ENCODE assay signal across 20 cellular contexts in genomic region chr6:20198156-20198555, GRCh38. TPM values are rescaled to one million over a fixed set of nuclear protein-coding genes. Genes with fewer than 3 reads are reported as not detected.
A peak's percentile ranks its signal among the peaks of the same experiment; 100 is the strongest.
DNase-seq lines count a peak whose midpoint lies in the region; ATAC-seq and TF ChIP-seq lines count a peak whose summit lies in the region.
"Had no signal": no experiment of that assay in that cellular context is flagged by ENCODE, and none has a peak within 500 bp of the region (broad histone marks: within the 10 kb centered on the region; RNA-seq: fewer than 3 reads in every experiment).

No MANE protein-coding gene starts in this region.

- H3K36me3 Mint-ChIP-seq in activated T-helper 1 cell treated with anti-CD3 and anti-CD28 coated beads, Interleukin-12 subunit alpha, Interleukin-12 subunit beta, Interleukin-2, Interleukin-4 antibody, amounts not matched to agents 30 ng/mL and 10 ng/mL and 1 ng/mL, durations not matched to agents 14 hours and 24 hours and 36 hours (ENCODE audit: low read depth): peaks cover 14% of the 10 kb centered on the region

- H3K9me3 ChIP-seq in duodenal mucosa (ENCODE audit: control insufficient read depth in 1 of 2, low read length in 2 of 2): no peaks in the 10 kb centered on the region
- no peaks in the 10 kb centered on the region for H3K9me3 ChIP-seq in sigmoid colon
- H3K9me3 ChIP-seq: Peyer's patch had no signal

- ATAC-seq in HG03039 (IDR thresholded peaks at IDR 0.05; ENCODE audit: unreplicated experiment): no peak
- ATAC-seq: K562 had no signal

- peaks cover 64% of the 10 kb centered on the region for H3K4me1 ChIP-seq in KMS-11 (ENCODE audit: low read depth, poor library complexity, severe bottlenecking)
- H3K4me1 ChIP-seq in duodenal mucosa (ENCODE audit: control insufficient read depth in 1 of 2, insufficient read depth in 2 of 2, low read length in 2 of 2): peaks cover 47% of the 10 kb centered on the region in 2 donors
- H3K4me1 ChIP-seq in sigmoid colon: peaks cover 0 to 53% (median 48%) of the 10 kb centered on the region in 4 donors

- H3K4me2 ChIP-seq in KMS-11: peak overlapping the region; percentile 38; the same call in 1 of the 2 replicates

- H3K27ac ChIP-seq in KMS-11: no peak overlapping the region
- no peak overlapping the region for H3K27ac ChIP-seq in duodenal mucosa (ENCODE audit: low read depth, low read length)
- H3K27ac ChIP-seq in sigmoid colon: peak overlapping the region in 3 of 4 donors; percentile 49 to 73 (median 65)
- H3K27ac ChIP-seq: C4-2B had no signal

- TF ChIP-seq CTCF in KMS-11 (conservative IDR thresholded peaks at IDR 0.05; ENCODE audit: low read depth, low read length) (no peak), sigmoid colon (IDR thresholded peaks at IDR 0.05) (no peak)

- peaks cover 52% of the 10 kb centered on the region for H3K79me2 ChIP-seq in KMS-11 (ENCODE audit: insufficient read depth, low read depth)

- TF ChIP-seq POLR2A in sigmoid colon (IDR thresholded peaks at IDR 0.05): no peak

- no peak overlapping the region for H3K4me3 ChIP-seq in KMS-11 (IDR thresholded peaks at IDR 0.05; ENCODE audit: insufficient read depth, low read depth, low read length)
- peak overlapping the region; percentile 45 to 50 for H3K4me3 ChIP-seq in duodenal mucosa (ENCODE audit: low read depth in 1 of 2, low read length in 2 of 2)
- H3K4me3 ChIP-seq in sigmoid colon: no peak overlapping the region
- H3K4me3 ChIP-seq: K562 had no signal

- H3K27me3 Mint-ChIP-seq in activated T-helper 1 cell treated with anti-CD3 and anti-CD28 coated beads, Interleukin-12 subunit alpha, Interleukin-12 subunit beta, Interleukin-2, Interleukin-4 antibody, amounts not matched to agents 30 ng/mL and 10 ng/mL and 1 ng/mL, durations not matched to agents 14 hours and 24 hours and 36 hours (ENCODE audit: insufficient read depth): no peaks in the 10 kb centered on the region

- H3K27me3 ChIP-seq in KMS-11 (ENCODE audit: insufficient read depth, low read depth) (no peaks in the 10 kb centered on the region), duodenal mucosa (ENCODE audit: control insufficient read depth in 1 of 2, insufficient read depth in 2 of 2, low read length in 2 of 2) (no peaks in the 10 kb centered on the region), sigmoid colon (no peaks in the 10 kb centered on the region)
- H3K27me3 ChIP-seq: Peyer's patch had no signal

- TF ChIP-seq EP300 in sigmoid colon (IDR thresholded peaks at IDR 0.05): no peak

- H3K36me3 ChIP-seq in KMS-11 (ENCODE audit: insufficient read depth) (no peaks in the 10 kb centered on the region), duodenal mucosa (ENCODE audit: control insufficient read depth in 1 of 2, insufficient read depth in 2 of 2, low read length in 2 of 2) (no peaks in the 10 kb centered on the region), sigmoid colon (no peaks in the 10 kb centered on the region)
- H3K36me3 ChIP-seq: Peyer's patch had no signal

- DNase-seq in sigmoid colon (no peak), NCI-H1417 (lab: John Stamatoyannopoulos, UW) (no peak)
- no peak for DNase-seq in activated naive CD4-positive, alpha-beta T cell treated with anti-CD3 and anti-CD28 coated beads, Interleukin-2, amount 50 U/mL, for 16 hours
- no peak for DNase-seq in activated T-helper 1 cell treated with anti-CD3 and anti-CD28 coated beads, Interleukin-12 subunit alpha, Interleukin-12 subunit beta, Interleukin-2, Interleukin-4 antibody, amounts not matched to agents 30 ng/mL and 10 ng/mL and 1 ng/mL, durations not matched to agents 14 hours and 24 hours and 36 hours (ENCODE audit: low spot score)
- DNase-seq: AML-193; DMS 273 treated with DMSO at 0.1 percent for 48 hours; DND-41; HCEC 1CT; NCI-H1092; NCI-H146; NCI-H2081; NCI-H2171 treated with DMSO at 0.1 percent for 48 hours; NCI-H446 treated with DMSO at 0.1 percent for 48 hours; NK-92 treated with Interleukin-12 subunit alpha and Interleukin-12 subunit beta, amount 100 ng/mL, for 24 hours had no signal

- no peak overlapping the region for H2AFZ ChIP-seq in KMS-11 (ENCODE audit: low read depth)

- no peak overlapping the region for H3K27ac Mint-ChIP-seq in activated T-helper 1 cell treated with anti-CD3 and anti-CD28 coated beads, Interleukin-12 subunit alpha, Interleukin-12 subunit beta, Interleukin-2, Interleukin-4 antibody, amounts not matched to agents 30 ng/mL and 10 ng/mL and 1 ng/mL, durations not matched to agents 14 hours and 24 hours and 36 hours

- H3K4me1 Mint-ChIP-seq in activated T-helper 1 cell treated with anti-CD3 and anti-CD28 coated beads, Interleukin-12 subunit alpha, Interleukin-12 subunit beta, Interleukin-2, Interleukin-4 antibody, amounts not matched to agents 30 ng/mL and 10 ng/mL and 1 ng/mL, durations not matched to agents 14 hours and 24 hours and 36 hours (ENCODE audit: low read depth): peaks cover 36% of the 10 kb centered on the region

- no peaks in the 10 kb centered on the region for H3K9me3 Mint-ChIP-seq in activated T-helper 1 cell treated with anti-CD3 and anti-CD28 coated beads, Interleukin-12 subunit alpha, Interleukin-12 subunit beta, Interleukin-2, Interleukin-4 antibody, amounts not matched to agents 30 ng/mL and 10 ng/mL and 1 ng/mL, durations not matched to agents 14 hours and 24 hours and 36 hours

- intact Hi-C loops in sigmoid colon (cut with DNase I): no loop called here
- intact Hi-C loops in activated T-helper 1 cell treated with anti-CD3 and anti-CD28 coated beads, Interleukin-12 subunit alpha, Interleukin-12 subunit beta, Interleukin-2, Interleukin-4 antibody, amounts not matched to agents 30 ng/mL and 10 ng/mL and 1 ng/mL, durations not matched to agents 14 hours and 24 hours and 36 hours (cut with micrococcal nuclease): no loop called here

- WGBS in sigmoid colon, 2 donors: 75 to 87% methylated on average over 5 of the region's 5 CpGs

- no peaks in the 10 kb centered on the region for H4K20me1 ChIP-seq in KMS-11 (ENCODE audit: insufficient read depth)

- H3K4me3 Mint-ChIP-seq in activated T-helper 1 cell treated with anti-CD3 and anti-CD28 coated beads, Interleukin-12 subunit alpha, Interleukin-12 subunit beta, Interleukin-2, Interleukin-4 antibody, amounts not matched to agents 30 ng/mL and 10 ng/mL and 1 ng/mL, durations not matched to agents 14 hours and 24 hours and 36 hours: no peak overlapping the region

- H3K9ac ChIP-seq in KMS-11 (no peak overlapping the region), duodenal mucosa (ENCODE audit: low read depth in 1 of 2, low read length in 2 of 2) (peak overlapping the region in 1 of 2 donors; percentile 4)

RNA-seq across cellular contexts. Expression of gene MBOAT1, which starts 14.1 kb away (rescaled TPM):
- total RNA-seq in sigmoid colon: 10 to 100 TPM in 3 of 4 donors, 1 to 10 TPM in 1; 6.9 to 15.6 (median 11.0) TPM
- 10 to 100 TPM in 1 of 3 donors, 1 to 10 TPM in 2; 2.4 to 16.6 (median 3.5) TPM for polyA plus RNA-seq in sigmoid colon
- total RNA-seq in activated T-helper 1 cell treated with anti-CD3 and anti-CD28 coated beads, Interleukin-12 subunit alpha, Interleukin-12 subunit beta, Interleukin-2, Interleukin-4 antibody, amounts not matched to agents 30 ng/mL and 10 ng/mL and 1 ng/mL, durations not matched to agents 14 hours and 24 hours and 36 hours: 12.2 and 13.5 TPM in 2 replicates

Comparison
In these comparisons a context has a peak if more than half of its experiments do, and no peak if none do; other contexts are left out.
1. H3K27ac ChIP-seq: peak in sigmoid colon (3 of 4); none in KMS-11 (single experiment) and duodenal mucosa (single experiment).
2. H3K4me3 ChIP-seq: peak in duodenal mucosa (2 of 2); none in KMS-11 (single experiment) and sigmoid colon (0 of 4).